ENCODE assay signal across 8 cellular contexts in the genomic region with DNA sequence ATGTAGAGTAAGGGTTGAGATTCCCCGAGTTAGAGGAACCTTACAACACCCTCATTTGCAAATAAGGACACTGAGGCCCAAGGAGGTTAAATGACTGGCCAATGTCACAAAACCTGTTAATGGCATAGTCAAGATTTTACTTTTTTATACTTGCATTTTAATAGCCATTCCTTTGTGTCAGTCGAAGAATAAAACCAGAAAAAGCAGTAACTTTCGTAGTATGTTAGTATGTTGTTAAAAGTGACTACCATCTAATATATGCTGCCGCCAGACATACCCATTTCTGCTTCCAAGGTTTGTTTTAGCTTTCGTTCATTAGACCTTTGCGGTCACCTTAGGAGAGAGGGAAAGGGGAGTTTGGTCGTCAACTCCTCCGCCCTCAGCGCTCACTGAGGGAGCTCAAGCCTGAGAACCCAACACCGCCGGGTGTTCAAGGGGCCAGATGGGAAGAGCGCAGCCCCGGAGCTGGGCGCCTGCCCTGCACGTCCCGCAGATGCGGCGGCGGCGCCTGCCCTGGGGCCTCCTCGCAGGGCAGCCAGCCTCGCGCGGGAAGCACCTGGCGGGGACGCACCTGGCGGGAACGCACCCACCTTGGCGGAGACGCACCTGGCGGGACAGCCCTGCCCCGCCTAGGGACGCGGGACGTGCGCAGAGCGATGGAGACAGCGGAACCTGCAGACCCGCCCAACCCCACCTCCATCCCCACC. TPM values are rescaled to one million over a fixed set of nuclear protein-coding genes. Genes with fewer than 3 reads are reported as not detected.
DNase-seq lines count a peak whose midpoint lies in the region; ATAC-seq and TF ChIP-seq lines count a peak whose summit lies in the region.

No MANE protein-coding gene starts in this region.

- H4K12ac ChIP-seq in trophoblast cell (ENCODE audit: low read depth, low read length): peak overlapping the region; percentile 70

- peak overlapping the region; percentile 36 for H2BK5ac ChIP-seq in trophoblast cell (ENCODE audit: low read depth, low read length, poor library complexity)

- H4K91ac ChIP-seq in trophoblast cell (ENCODE audit: low read depth, low read length): peak overlapping the region; percentile 92

- peak overlapping the region; percentile 76 for H3K9ac ChIP-seq in trophoblast cell (ENCODE audit: low read length)

- CTCF ChIA-PET in activated CD8-positive, alpha-beta T cell treated with anti-CD3 and anti-CD28 coated beads for 36 hours (lab: Charles Lee): interaction anchor here (0.6 to 2.0 kb wide), 3 partner anchors 46 to 297 kb away, joined by 4 to 5 read pairs (median 4); no protein-coding TSS in a partner anchor

- DNase-seq in activated CD8-positive, alpha-beta memory T cell treated with anti-CD3 and anti-CD28 coated beads for 48 hours (ENCODE audit: low read depth in 2 of 3, low spot score in 2 of 3): peak in 2 of 3 experiments; percentile 9 to 20
- DNase-seq in activated CD8-positive, alpha-beta memory T cell treated with anti-CD3 and anti-CD28 coated beads, Interleukin-2, amount 50 U/mL, for 4 hours: no peak
- no peak for DNase-seq in H7
- peak; percentile 52 for DNase-seq in LNCaP clone FGC (ENCODE audit: low read depth)
- DNase-seq in activated CD8-positive, alpha-beta T cell treated with anti-CD3 and anti-CD28 coated beads for 36 hours: no peak
- peak; percentile 69 for DNase-seq in Right ventricle myocardium superior
- DNase-seq in trophoblast cell: peak; percentile 80 to 89

- no peak for ATAC-seq in activated CD8-positive, alpha-beta T cell treated with anti-CD3 and anti-CD28 coated beads for 36 hours
- ATAC-seq in Right ventricle myocardium superior (ENCODE audit: poor library complexity): peak; percentile 14
- no peak for ATAC-seq in HG02970 (IDR thresholded peaks at IDR 0.05; ENCODE audit: low FRiP score, unreplicated experiment)

- H3K4ac ChIP-seq in trophoblast cell (ENCODE audit: low read depth, low read length): peak overlapping the region; percentile 65

- H3K79me1 ChIP-seq in trophoblast cell (ENCODE audit: low read length): peaks cover 11% of the 10 kb centered on the region

- H3K4me1 Mint-ChIP-seq in activated CD8-positive, alpha-beta T cell treated with anti-CD3 and anti-CD28 coated beads for 36 hours (ENCODE audit: low read depth): peaks cover 40% of the 10 kb centered on the region

- H3K36me3 ChIP-seq in H7 (replicated peaks; ENCODE audit: control insufficient read depth, insufficient read depth, low read length): no peaks in the 10 kb centered on the region; the same call in 1 of the 2 replicates
- no peaks in the 10 kb centered on the region for H3K36me3 ChIP-seq in trophoblast cell (ENCODE audit: control insufficient read depth in 1 of 2, insufficient read depth in 2 of 2, low read length in 2 of 2)

- no peak overlapping the region for H2BK12ac ChIP-seq in trophoblast cell (ENCODE audit: low read length)

- no peaks in the 10 kb centered on the region for H3K9me3 Mint-ChIP-seq in activated CD8-positive, alpha-beta T cell treated with anti-CD3 and anti-CD28 coated beads for 36 hours

- peak overlapping the region; percentile 94 for H4K8ac ChIP-seq in trophoblast cell (ENCODE audit: low read depth, low read length)

- peak overlapping the region; percentile 87 for H3K4me2 ChIP-seq in trophoblast cell (ENCODE audit: low read length)

- H3K9me3 ChIP-seq in trophoblast cell (ENCODE audit: insufficient read depth, low read depth, low read length): no peaks in the 10 kb centered on the region

- peak overlapping the region; percentile 92 for H3K14ac ChIP-seq in trophoblast cell (ENCODE audit: low read length)

- TF ChIP-seq CTCF in LNCaP clone FGC (IDR thresholded peaks at IDR 0.05; ENCODE audit: control insufficient read depth, extremely low read depth, insufficient read depth): no peak
- TF ChIP-seq CTCF in activated CD8-positive, alpha-beta T cell treated with anti-CD3 and anti-CD28 coated beads for 36 hours (IDR thresholded peaks at IDR 0.05): no peak

- H3K27ac ChIP-seq in trophoblast cell (ENCODE audit: low read depth, low read length): peak overlapping the region; percentile 83

- H3K23ac ChIP-seq in trophoblast cell (ENCODE audit: low read length): no peak overlapping the region

- H3K79me2 ChIP-seq in trophoblast cell (ENCODE audit: control insufficient read depth, insufficient read depth, low read length, poor library complexity): peaks cover 7% of the 10 kb centered on the region

- H3K4me3 Mint-ChIP-seq in activated CD8-positive, alpha-beta T cell treated with anti-CD3 and anti-CD28 coated beads for 36 hours: peak overlapping the region; percentile 90

- no CpG with 5 or more reads among the region's 39 CpGs for WGBS in trophoblast cell (ENCODE audit: extremely low coverage, insufficient coverage, insufficient read length)

- peak overlapping the region; percentile 76 for H3K4me3 ChIP-seq in H7 (ENCODE audit: insufficient read depth, low read depth, low read length)
- H3K4me3 ChIP-seq in LNCaP clone FGC (ENCODE audit: low read depth, low read length): peak overlapping the region; percentile 82
- H3K4me3 ChIP-seq in trophoblast cell (ENCODE audit: low read depth, low read length): peak overlapping the region; percentile 94

- peaks cover 2 to 3% of the 10 kb centered on the region in 2 experiments for H3K4me1 ChIP-seq in trophoblast cell (ENCODE audit: control insufficient read depth in 1 of 2, insufficient read depth in 2 of 2, low read length in 2 of 2)

- peak overlapping the region; percentile 98 for H3K27ac Mint-ChIP-seq in activated CD8-positive, alpha-beta T cell treated with anti-CD3 and anti-CD28 coated beads for 36 hours

- H3K27me3 ChIP-seq in H7 (ENCODE audit: control insufficient read depth, insufficient read depth, low read length) (no peaks in the 10 kb centered on the region), trophoblast cell (ENCODE audit: insufficient read depth, low read length) (no peaks in the 10 kb centered on the region)

- no peak overlapping the region for H2AK5ac ChIP-seq in trophoblast cell (ENCODE audit: low read length)

- peak overlapping the region; percentile 76 for H2BK120ac ChIP-seq in trophoblast cell (ENCODE audit: insufficient read depth, low read length, poor library complexity)

- no peaks in the 10 kb centered on the region for H3K27me3 Mint-ChIP-seq in activated CD8-positive, alpha-beta T cell treated with anti-CD3 and anti-CD28 coated beads for 36 hours

- POLR2A ChIA-PET in activated CD8-positive, alpha-beta T cell treated with anti-CD3 and anti-CD28 coated beads for 36 hours (lab: Charles Lee): interaction anchor here (0.6 to 3.5 kb wide), 11 partner anchors 9 to 297 kb away, joined by 3 to 41 read pairs (median 4); no protein-coding TSS in a partner anchor

- intact Hi-C loops in activated CD8-positive, alpha-beta T cell treated with anti-CD3 and anti-CD28 coated beads for 36 hours (cut with micrococcal nuclease): loop anchor here (5.0 kb wide), 1 partner anchor 101 kb away; a partner anchor contains a TSS
- intact Hi-C loops in Right ventricle myocardium superior (cut with DNase I): loop anchor here (2.0 to 10.0 kb wide), 2 partner anchors 100 to 188 kb away; a partner anchor contains a TSS

- peak overlapping the region; percentile 96 for H3K18ac ChIP-seq in trophoblast cell (ENCODE audit: low read length)

- peak overlapping the region; percentile 95 for H2AFZ ChIP-seq in trophoblast cell (ENCODE audit: insufficient read depth, low read length, poor library complexity)

- peaks cover 17% of the 10 kb centered on the region for H3K36me3 Mint-ChIP-seq in activated CD8-positive, alpha-beta T cell treated with anti-CD3 and anti-CD28 coated beads for 36 hours (ENCODE audit: low read depth)

RNA-seq across cellular contexts. Expression of a gene that starts 0.5 kb away (rescaled TPM):
- 56.2 and 68.5 TPM in 2 replicates for total RNA-seq in H7 (2014; rRNA removed; shearing (Covaris generic))
- total RNA-seq in activated CD8-positive, alpha-beta T cell treated with anti-CD3 and anti-CD28 coated beads for 36 hours: 10 to 100 TPM; 70.9 to 73.4 TPM
- total RNA-seq in Right ventricle myocardium superior: 43.9 TPM
- 25.5 and 26.0 TPM in 2 replicates for polyA plus RNA-seq in trophoblast cell (2013)

Comparison
In these comparisons a context has a peak if more than half of its experiments do, and no peak if none do; other contexts are left out.
1. DNase-seq: peak in activated CD8-positive, alpha-beta memory T cell treated with anti-CD3 and anti-CD28 coated beads for 48 hours (2 of 3), LNCaP clone FGC (single experiment), Right ventricle myocardium superior (single experiment) and trophoblast cell (2 of 2); none in activated CD8-positive, alpha-beta memory T cell treated with anti-CD3 and anti-CD28 coated beads, Interleukin-2, amount 50 U/mL, for 4 hours (single experiment), H7 (single experiment) and activated CD8-positive, alpha-beta T cell treated with anti-CD3 and anti-CD28 coated beads for 36 hours (single experiment).
2. Peak in every context shown above with its lines, with median percentiles within 50 percentile points of each other: H3K4me3 ChIP-seq.